ENCODE assay signal across 14 cellular contexts in genomic region chr11:96204366-96204659, GRCh38.
DNase-seq lines count a peak whose midpoint lies in the region; ATAC-seq and TF ChIP-seq lines count a peak whose summit lies in the region.
"Had no signal": no experiment of that assay in that cellular context is flagged by ENCODE, and none has a peak within 500 bp of the region (broad histone marks: within the 10 kb centered on the region; RNA-seq: fewer than 3 reads in every experiment).

No MANE protein-coding gene starts in this region.

- peaks cover 26% of the 10 kb centered on the region for H3K36me3 Mint-ChIP-seq in activated naive CD4-positive, alpha-beta T cell treated with anti-CD3 and anti-CD28 coated beads, Interleukin-2, amount 50 U/mL, for 24 hours
- H3K36me3 Mint-ChIP-seq in activated T-helper 2 cell treated with anti-CD3 and anti-CD28 coated beads, Interferon-gamma antibody, Interleukin-2, Interleukin-4, amounts not matched to agents 10 μg/mL and 5 μg/mL and 100 μg/mL, durations not matched to agents 14 hours and 24 hours and 36 hours (ENCODE audit: low read depth): peaks cover 8% of the 10 kb centered on the region
- peaks cover 0 to 8% (median 3%) of the 10 kb centered on the region in 3 donors for H3K36me3 Mint-ChIP-seq in immature natural killer cell

- no peak for TF ChIP-seq POLR2A in suprapubic skin (IDR thresholded peaks at IDR 0.05)
- no peak for TF ChIP-seq POLR2A in gastrocnemius medialis (IDR thresholded peaks at IDR 0.05)

- peak overlapping the region; percentile 95 for H3K27ac Mint-ChIP-seq in activated naive CD4-positive, alpha-beta T cell treated with anti-CD3 and anti-CD28 coated beads, Interleukin-2, amount 50 U/mL, for 24 hours
- peak overlapping the region; percentile 85 for H3K27ac Mint-ChIP-seq in activated T-helper 2 cell treated with anti-CD3 and anti-CD28 coated beads, Interferon-gamma antibody, Interleukin-2, Interleukin-4, amounts not matched to agents 10 μg/mL and 5 μg/mL and 100 μg/mL, durations not matched to agents 14 hours and 24 hours and 36 hours
- H3K27ac Mint-ChIP-seq in immature natural killer cell: peak overlapping the region; percentile 86 to 93 (median 88)

- TF ChIP-seq CTCF in suprapubic skin (IDR thresholded peaks at IDR 0.05) (no peak), gastrocnemius medialis (IDR thresholded peaks at IDR 0.05 in 4 of 5, conservative IDR thresholded peaks at IDR 0.05 in 1 of 5) (no peak)

- H3K27me3 ChIP-seq in suprapubic skin (no peaks in the 10 kb centered on the region), gastrocnemius medialis (no peaks in the 10 kb centered on the region)
- H3K27me3 ChIP-seq: SJSA1 had no signal

- H3K4me1 ChIP-seq in suprapubic skin (peaks cover 61% of the 10 kb centered on the region), gastrocnemius medialis (peaks cover 4 to 25% of the 10 kb centered on the region in 2 donors)
- H3K4me1 ChIP-seq: parathyroid adenoma had no signal

- H3K27me3 Mint-ChIP-seq in activated naive CD4-positive, alpha-beta T cell treated with anti-CD3 and anti-CD28 coated beads, Interleukin-2, amount 50 U/mL, for 24 hours: no peaks in the 10 kb centered on the region
- H3K27me3 Mint-ChIP-seq in activated T-helper 2 cell treated with anti-CD3 and anti-CD28 coated beads, Interferon-gamma antibody, Interleukin-2, Interleukin-4, amounts not matched to agents 10 μg/mL and 5 μg/mL and 100 μg/mL, durations not matched to agents 14 hours and 24 hours and 36 hours (ENCODE audit: low read depth): no peaks in the 10 kb centered on the region
- H3K27me3 Mint-ChIP-seq in immature natural killer cell (ENCODE audit: low read depth in 3 of 3): no peaks in the 10 kb centered on the region

- H3K27ac ChIP-seq in suprapubic skin (peak overlapping the region; percentile 4), gastrocnemius medialis (no peak overlapping the region)
- H3K27ac ChIP-seq: parathyroid adenoma, SJSA1 had no signal

- peak overlapping the region; percentile 69 for H3K4me3 Mint-ChIP-seq in activated naive CD4-positive, alpha-beta T cell treated with anti-CD3 and anti-CD28 coated beads, Interleukin-2, amount 50 U/mL, for 24 hours
- peak overlapping the region; percentile 7 for H3K4me3 Mint-ChIP-seq in activated T-helper 2 cell treated with anti-CD3 and anti-CD28 coated beads, Interferon-gamma antibody, Interleukin-2, Interleukin-4, amounts not matched to agents 10 μg/mL and 5 μg/mL and 100 μg/mL, durations not matched to agents 14 hours and 24 hours and 36 hours (ENCODE audit: low read depth)
- H3K4me3 Mint-ChIP-seq in immature natural killer cell: peak overlapping the region; percentile 2 to 77 (median 58)

- H3K4me1 Mint-ChIP-seq in activated naive CD4-positive, alpha-beta T cell treated with anti-CD3 and anti-CD28 coated beads, Interleukin-2, amount 50 U/mL, for 24 hours: peaks cover 96% of the 10 kb centered on the region
- peaks cover 69% of the 10 kb centered on the region for H3K4me1 Mint-ChIP-seq in activated T-helper 2 cell treated with anti-CD3 and anti-CD28 coated beads, Interferon-gamma antibody, Interleukin-2, Interleukin-4, amounts not matched to agents 10 μg/mL and 5 μg/mL and 100 μg/mL, durations not matched to agents 14 hours and 24 hours and 36 hours (ENCODE audit: low read depth)
- peaks cover 53 to 60% of the 10 kb centered on the region in 2 donors for H3K4me1 Mint-ChIP-seq in immature natural killer cell

- H3K36me3 ChIP-seq in suprapubic skin (no peaks in the 10 kb centered on the region), gastrocnemius medialis (no peaks in the 10 kb centered on the region)
- H3K36me3 ChIP-seq: SJSA1 had no signal

- DNase-seq in activated naive CD4-positive, alpha-beta T cell treated with Interleukin-2 at 50 U/mL for 16 hours: no peak
- DNase-seq in activated T-helper 2 cell treated with anti-CD3 and anti-CD28 coated beads, Interferon-gamma antibody, Interleukin-2, Interleukin-4, amounts not matched to agents 10 μg/mL and 5 μg/mL and 100 μg/mL, durations not matched to agents 14 hours and 24 hours and 36 hours (ENCODE audit: low spot score): no peak
- DNase-seq in immature natural killer cell (no peak), suprapubic skin (ENCODE audit: low spot score in 2 of 2) (no peak), COR-L47 (lab: John Stamatoyannopoulos, UW) (no peak), gastrocnemius medialis (no peak), nucleus accumbens (lab: John Stamatoyannopoulos, UW) (no peak)
- DNase-seq: amygdala; midbrain; stimulated activated naive CD4-positive, alpha-beta T cell treated with Interleukin-2 at 50 U/mL for 16 hours had no signal

- H3K4me3 ChIP-seq in suprapubic skin: no peak overlapping the region
- H3K4me3 ChIP-seq in gastrocnemius medialis: no peak overlapping the region
- H3K4me3 ChIP-seq: SJSA1 had no signal

- ATAC-seq in gastrocnemius medialis: no peak
- ATAC-seq: HepG2 had no signal

- intact Hi-C loops in activated T-helper 2 cell treated with anti-CD3 and anti-CD28 coated beads, Interferon-gamma antibody, Interleukin-2, Interleukin-4, amounts not matched to agents 10 μg/mL and 5 μg/mL and 100 μg/mL, durations not matched to agents 14 hours and 24 hours and 36 hours (cut with micrococcal nuclease): no loop called here
- intact Hi-C loops in gastrocnemius medialis (cut with DNase I; ENCODE audit: low total_unique reads): no loop called here

- no peak for TF ChIP-seq EP300 in suprapubic skin (IDR thresholded peaks at IDR 0.05)

- peaks cover 10% of the 10 kb centered on the region for H3K9me3 Mint-ChIP-seq in activated naive CD4-positive, alpha-beta T cell treated with anti-CD3 and anti-CD28 coated beads, Interleukin-2, amount 50 U/mL, for 24 hours
- H3K9me3 Mint-ChIP-seq in activated T-helper 2 cell treated with anti-CD3 and anti-CD28 coated beads, Interferon-gamma antibody, Interleukin-2, Interleukin-4, amounts not matched to agents 10 μg/mL and 5 μg/mL and 100 μg/mL, durations not matched to agents 14 hours and 24 hours and 36 hours: no peaks in the 10 kb centered on the region
- H3K9me3 Mint-ChIP-seq in immature natural killer cell: no peaks in the 10 kb centered on the region

- H3K9me3 ChIP-seq in suprapubic skin (no peaks in the 10 kb centered on the region), gastrocnemius medialis (no peaks in the 10 kb centered on the region)
- H3K9me3 ChIP-seq: SJSA1 had no signal

- in situ Hi-C loops in gastrocnemius medialis (cut with MboI; ENCODE audit: low sequenced_read_pairs in 4 of 4): no loop called here

Comparison
In these comparisons a context has a peak if more than half of its experiments do, and no peak if none do; other contexts are left out.
1. H3K4me3 Mint-ChIP-seq: peak in every context shown above with its lines; median percentile 69 in activated naive CD4-positive, alpha-beta T cell treated with anti-CD3 and anti-CD28 coated beads, Interleukin-2, amount 50 U/mL, for 24 hours; 58 in immature natural killer cell; 7 in activated T-helper 2 cell treated with anti-CD3 and anti-CD28 coated beads, Interferon-gamma antibody, Interleukin-2, Interleukin-4, amounts not matched to agents 10 μg/mL and 5 μg/mL and 100 μg/mL, durations not matched to agents 14 hours and 24 hours and 36 hours.